35 cellular contexts compared by ENCODE assay signal in the genomic region with DNA sequence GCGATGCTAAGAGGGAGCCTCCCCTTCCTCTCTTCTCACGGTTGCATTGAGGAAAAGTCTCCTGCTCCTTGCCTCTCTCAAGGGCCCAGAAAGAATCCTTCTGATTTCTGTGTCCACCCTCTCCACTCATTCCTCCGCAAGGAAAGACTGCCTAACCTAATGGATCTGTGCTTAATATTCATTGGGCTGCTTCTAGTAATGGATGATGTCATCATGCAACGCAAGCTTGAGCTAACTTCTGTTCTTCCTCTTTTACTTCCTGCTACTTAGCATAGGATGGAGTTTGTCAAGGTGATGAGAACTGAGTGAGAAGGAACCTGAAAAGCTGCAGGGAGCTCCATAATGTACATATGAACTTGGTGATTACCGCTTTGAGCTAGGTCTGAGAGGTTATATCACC. TPM values are rescaled to one million over a fixed set of nuclear protein-coding genes. Genes with fewer than 3 reads are reported as not detected.
"Had no signal": no experiment of that assay in that cellular context is flagged by ENCODE, and none has a peak within 500 bp of the region (broad histone marks: within the 10 kb centered on the region; RNA-seq: fewer than 3 reads in every experiment).

No MANE protein-coding gene starts in this region.

- H3K36me3 Mint-ChIP-seq: mesothelial cell of epicardium; naive B cell; natural killer cell; stimulated activated effector memory CD8-positive, alpha-beta T cell treated with anti-CD3 and anti-CD28 coated beads, Interleukin-12 subunit alpha, Interleukin-12 subunit beta, amount 100 ng/mL, for 72 hours had no signal

- H3K4me3 Mint-ChIP-seq: mesothelial cell of epicardium; naive B cell; natural killer cell; nephron progenitor cell; neural progenitor cell; stimulated activated effector memory CD8-positive, alpha-beta T cell treated with anti-CD3 and anti-CD28 coated beads, Interleukin-12 subunit alpha, Interleukin-12 subunit beta, amount 100 ng/mL, for 72 hours; stimulated activated naive CD8-positive, alpha-beta T cell treated with anti-CD3 and anti-CD28 coated beads, Interleukin-15, Interleukin-2, amounts not matched to agents 100 ng/mL and 50 ng/mL, for 24 hours had no signal

- H3K79me2 ChIP-seq: hepatocyte had no signal

- H3K27ac ChIP-seq: hepatocyte, left lung, lower lobe of right lung, neural progenitor cell, neutrophil, ovary, sigmoid colon, spleen, suprapubic skin, thoracic aorta, tibial artery, upper lobe of right lung, uterus had no signal

- H3K36me3 ChIP-seq: left lung, lower lobe of right lung, neural progenitor cell, neutrophil, ovary, sigmoid colon, spleen, suprapubic skin, thoracic aorta, tibial artery, upper lobe of right lung, uterus had no signal

- H3K4me1 Mint-ChIP-seq: mesothelial cell of epicardium; naive B cell; natural killer cell; nephron progenitor cell; neural progenitor cell; stimulated activated effector memory CD8-positive, alpha-beta T cell treated with anti-CD3 and anti-CD28 coated beads, Interleukin-12 subunit alpha, Interleukin-12 subunit beta, amount 100 ng/mL, for 72 hours had no signal

- H3K27me3 ChIP-seq: hepatocyte, neural progenitor cell, neutrophil, ovary, sigmoid colon, suprapubic skin, tibial artery, upper lobe of right lung, uterus had no signal

- H3K9ac ChIP-seq: neural progenitor cell had no signal

- H3K9me3 Mint-ChIP-seq: natural killer cell; stimulated activated naive CD8-positive, alpha-beta T cell treated with anti-CD3 and anti-CD28 coated beads, Interleukin-15, Interleukin-2, amounts not matched to agents 100 ng/mL and 50 ng/mL, for 24 hours had no signal

- ATAC-seq: left colon; left lung; lower lobe of right lung; natural killer cell; right cardiac atrium; stimulated activated effector memory CD8-positive, alpha-beta T cell treated with anti-CD3 and anti-CD28 coated beads, Interleukin-12 subunit alpha, Interleukin-12 subunit beta, amount 100 ng/mL, for 72 hours; upper lobe of right lung had no signal

- H3K4me3 ChIP-seq: hepatocyte, left lung, lower lobe of right lung, neural progenitor cell, ovary, sigmoid colon, spleen, suprapubic skin, thoracic aorta, tibial artery, upper lobe of right lung, uterus had no signal

- H3K27ac Mint-ChIP-seq: mesothelial cell of epicardium; naive B cell; natural killer cell; nephron progenitor cell; neural progenitor cell; progenitor cell of endocrine pancreas; stimulated activated effector memory CD8-positive, alpha-beta T cell treated with anti-CD3 and anti-CD28 coated beads, Interleukin-12 subunit alpha, Interleukin-12 subunit beta, amount 100 ng/mL, for 72 hours; stimulated activated naive CD8-positive, alpha-beta T cell treated with anti-CD3 and anti-CD28 coated beads, Interleukin-15, Interleukin-2, amounts not matched to agents 100 ng/mL and 50 ng/mL, for 24 hours had no signal

- DNase-seq: kidney glomerular epithelial cell; left colon; left lung; lower lobe of right lung; mesendoderm; naive B cell; natural killer cell; nephron progenitor cell; occipital lobe; ovary; right cardiac atrium; sigmoid colon; small intestine; spleen; stimulated activated CD4-positive, alpha-beta T cell treated with anti-CD3 and anti-CD28 coated beads, Interleukin-4, amount 100 ng/mL, for 24 hours; stimulated activated naive CD4-positive, alpha-beta T cell; tibial artery; trophoblast cell; upper lobe of right lung; uterus had no signal

- H3K4me2 ChIP-seq: hepatocyte, neural progenitor cell had no signal

- H3K4me1 ChIP-seq: left lung, lower lobe of right lung, neural progenitor cell, sigmoid colon, spleen, suprapubic skin, tibial artery, upper lobe of right lung, uterus had no signal

- H3K9me3 ChIP-seq: left lung, lower lobe of right lung, neutrophil, ovary, sigmoid colon, suprapubic skin, thoracic aorta, tibial artery, upper lobe of right lung, uterus had no signal

- H2AFZ ChIP-seq: hepatocyte, neural progenitor cell had no signal

- FAIRE-seq: keratinocyte, small intestine had no signal

RNA-seq across cellular contexts. Expression of a gene that starts 35.2 kb away (rescaled TPM):
- total RNA-seq: hepatocyte, left colon, left lung, liver, lower lobe of right lung, mesothelial cell of epicardium, mononuclear cell, natural killer cell, occipital lobe, ovary, progenitor cell of endocrine pancreas, pulmonary artery endothelial cell, renal cortical epithelial cell, right cardiac atrium, sigmoid colon, spleen, subcutaneous adipose tissue, suprapubic skin, thoracic aorta, upper lobe of right lung, uterus had no signal
- polyA plus RNA-seq: hepatocyte, keratinocyte, liver, ovary, right cardiac atrium, sigmoid colon, small intestine, spleen had no signal
